Comparison of ENCODE assay signal across 1 cellular context in genomic region chr2:21041943-21042707, GRCh38.
TF ChIP-seq lines count a peak whose summit lies in the region.

No MANE protein-coding gene starts in this region.

TF ChIP-seq in HepG2, 621 proteins besides CTCF, POLR2A, EP300 and RAD21 (continued from another document):
- peak; percentile 63 for TF ChIP-seq ZNF768 (CRISPR knock-in tag; IDR thresholded peaks at IDR 0.05)
- TF ChIP-seq ZNF296 (CRISPR knock-in tag; conservative IDR thresholded peaks at IDR 0.05), result no peak; the same call in 1 of the 2 replicates
- TF ChIP-seq ZFP1 (CRISPR knock-in tag; IDR thresholded peaks at IDR 0.05), result peak; percentile 49
- TF ChIP-seq POLR2AphosphoS5 (IDR thresholded peaks at IDR 0.05; ENCODE audit: low read depth, low read length), result peak; percentile 80
- TF ChIP-seq AGO2 (optimal IDR thresholded peaks at IDR 0.05; ENCODE audit: low read depth, low read length), result peak; percentile 18
- 0 out of 2 replicates have a peak, but pooled peaks have one; percentile 16 for TF ChIP-seq FOXM1 (CRISPR knock-in tag; IDR thresholded peaks at IDR 0.05)
- no peak; the same call in 1 of the 2 replicates for TF ChIP-seq CREB3 (CRISPR knock-in tag; IDR thresholded peaks at IDR 0.05)
- peak; percentile 53; the same call in 1 of the 2 replicates for TF ChIP-seq ZNF142 (CRISPR knock-in tag; IDR thresholded peaks at IDR 0.05)
- peak; percentile 16; the same call in 1 of the 2 replicates for TF ChIP-seq ZNF614 (CRISPR knock-in tag; IDR thresholded peaks at IDR 0.05; ENCODE audit: borderline replicate concordance)
- 0 out of 2 replicates have a peak, but pooled peaks have one; percentile 76 for TF ChIP-seq ZNF619 (CRISPR knock-in tag; IDR thresholded peaks at IDR 0.05)
- 0 out of 2 replicates have a peak, but pooled peaks have one; percentile 11 for TF ChIP-seq ZNF644 (CRISPR knock-in tag; IDR thresholded peaks at IDR 0.05; ENCODE audit: low read depth)
- peak; percentile 89 for TF ChIP-seq ZNF781 (CRISPR knock-in tag; IDR thresholded peaks at IDR 0.05; ENCODE audit: borderline replicate concordance, not compliant biosample characterization)
- TF ChIP-seq AFF4 (CRISPR knock-in tag; IDR thresholded peaks at IDR 0.05), result peak; percentile 98
- no peak for TF ChIP-seq SRSF1 (optimal IDR thresholded peaks at IDR 0.05; ENCODE audit: low read depth, low read length)
- TF ChIP-seq ZBTB46 (CRISPR knock-in tag; IDR thresholded peaks at IDR 0.05; ENCODE audit: borderline replicate concordance), result no peak; the same call in 1 of the 2 replicates
- no peak for TF ChIP-seq ZKSCAN1 (IDR thresholded peaks at IDR 0.05; ENCODE audit: low read length)
- TF ChIP-seq DDIT3 (CRISPR knock-in tag; IDR thresholded peaks at IDR 0.05), result no peak
- TF ChIP-seq ARHGAP35 (CRISPR knock-in tag; IDR thresholded peaks at IDR 0.05; ENCODE audit: borderline replicate concordance), result no peak
- peak; percentile 91; the same call in 1 of the 2 replicates for TF ChIP-seq ZNF543 (CRISPR knock-in tag; IDR thresholded peaks at IDR 0.05)
- TF ChIP-seq ATRX (CRISPR knock-in tag; IDR thresholded peaks at IDR 0.05; ENCODE audit: borderline replicate concordance), result no peak
- TF ChIP-seq ZXDC (CRISPR knock-in tag; IDR thresholded peaks at IDR 0.05), result peak; percentile 30; the same call in 1 of the 2 replicates
- TF ChIP-seq POGZ (CRISPR knock-in tag; IDR thresholded peaks at IDR 0.05), result peak; percentile 67; the same call in 1 of the 2 replicates
- TF ChIP-seq SETDB1 (CRISPR knock-in tag; IDR thresholded peaks at IDR 0.05; ENCODE audit: borderline replicate concordance), result no peak
